19 cellular contexts compared by ENCODE assay signal in the genomic region with DNA sequence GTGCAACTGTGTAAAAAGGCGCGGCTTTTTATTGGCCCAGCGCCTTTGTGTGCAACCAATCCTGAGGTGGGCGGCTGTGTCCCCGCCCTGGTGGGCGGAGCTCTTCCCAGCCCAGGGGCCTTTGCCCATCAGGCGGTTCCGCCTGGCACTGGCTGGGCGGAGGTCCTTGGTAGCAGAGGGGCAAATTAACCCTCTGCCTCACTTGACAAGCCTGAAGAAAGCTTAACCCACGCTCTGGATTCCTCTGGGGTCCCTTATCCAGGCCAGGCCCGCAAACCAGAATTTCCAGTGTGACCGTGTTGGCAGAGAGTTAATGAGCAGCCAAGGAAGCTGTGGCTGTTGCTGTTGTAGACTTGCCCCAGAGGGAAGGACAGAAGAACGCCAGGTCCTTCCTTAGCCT. TPM values are rescaled to one million over a fixed set of nuclear protein-coding genes. Genes with fewer than 3 reads are reported as not detected.
DNase-seq lines count a peak whose midpoint lies in the region; ATAC-seq, FAIRE-seq and TF ChIP-seq lines count a peak whose summit lies in the region.
"Had no signal": no experiment of that assay in that cellular context is flagged by ENCODE, and none has a peak within 500 bp of the region (broad histone marks: within the 10 kb centered on the region; RNA-seq: fewer than 3 reads in every experiment).

No MANE protein-coding gene starts in this region.

- H3K4me1 ChIP-seq in colonic mucosa (no peaks in the 10 kb centered on the region), small intestine (ENCODE audit: control insufficient read depth in 2 of 2, insufficient read depth in 1 of 2, low read depth in 1 of 2, low read length in 1 of 2) (no peaks in the 10 kb centered on the region)

- peaks cover 21% of the 10 kb centered on the region for H3K4me1 Mint-ChIP-seq in nephron progenitor cell
- H3K4me1 Mint-ChIP-seq: central memory CD8-positive, alpha-beta T cell; endodermal cell had no signal

- H3K36me3 Mint-ChIP-seq in nephron progenitor cell (ENCODE audit: low read depth): no peaks in the 10 kb centered on the region

- H3K27me3 ChIP-seq in colonic mucosa (no peaks in the 10 kb centered on the region), small intestine (ENCODE audit: control insufficient read depth in 2 of 2, insufficient read depth in 2 of 2, low read length in 2 of 2) (no peaks in the 10 kb centered on the region)

- H3K27ac ChIP-seq in colonic mucosa: no peak overlapping the region
- H3K27ac ChIP-seq in small intestine (ENCODE audit: low read depth in 1 of 2, low read length in 1 of 2): no peak overlapping the region

- no peak overlapping the region for H3K4me3 Mint-ChIP-seq in nephron progenitor cell
- H3K4me3 Mint-ChIP-seq: central memory CD8-positive, alpha-beta T cell; endodermal cell; T-helper 2 cell treated with Interferon-gamma antibody and Interleukin-4, amounts not matched to agents 5 μg/mL and 100 μg/mL, for 36 hours had no signal

- H3K9ac ChIP-seq in colonic mucosa (ENCODE audit: low read depth in 2 of 2, low read length in 2 of 2): peak overlapping the region; percentile 1 to 55

- intact Hi-C loops in colonic mucosa (cut with DNase I) (no loop called here), Right ventricle myocardium superior (cut with DNase I) (no loop called here)

- 14 to 64% (median 35%) methylated on average over 13 of the region's 13 CpGs for WGBS in small intestine, 3 donors

- no peaks in the 10 kb centered on the region for H3K36me3 ChIP-seq in colonic mucosa
- H3K36me3 ChIP-seq in small intestine (ENCODE audit: control insufficient read depth in 2 of 2, insufficient read depth in 2 of 2, low read length in 2 of 2): no peaks in the 10 kb centered on the region

- no peaks in the 10 kb centered on the region for H3K9me3 Mint-ChIP-seq in nephron progenitor cell
- H3K9me3 Mint-ChIP-seq: central memory CD8-positive, alpha-beta T cell; endodermal cell; T-helper 2 cell treated with Interferon-gamma antibody and Interleukin-4, amounts not matched to agents 5 μg/mL and 100 μg/mL, for 36 hours had no signal

- FAIRE-seq in small intestine (lab: Jason Lieb, UNC): no peak
- FAIRE-seq: GM19239 had no signal

- DNase-seq in HT-29 (ENCODE audit: low spot score) (peak; percentile 94), colonic mucosa (peak; percentile 74), left kidney (ENCODE audit: low read depth, low spot score) (peak; percentile 82), small intestine (peak; percentile 73), nephron progenitor cell (no peak), Right ventricle myocardium superior (no peak)
- DNase-seq in activated CD4-positive, alpha-beta T cell treated with anti-CD3 and anti-CD28 coated beads, Interleukin-2, amount 50 U/mL, for 1 hour: no peak
- DNase-seq in stimulated activated naive CD8-positive, alpha-beta T cell treated with anti-CD3 and anti-CD28 coated beads, Interleukin-15, Interleukin-2, amounts not matched to agents 100 U/mL and 50 U/mL, for 24 hours: no peak
- DNase-seq: activated CD4-positive, alpha-beta T cell treated with anti-CD3 and anti-CD28 coated beads for 1 hour; activated effector memory CD4-positive, alpha-beta T cell treated with anti-CD3 and anti-CD28 coated beads, Interleukin-2, amount 50 U/mL, for 16 hours; endodermal cell; NCI-H526 treated with DMSO at 0.1 percent for 48 hours; right cardiac atrium; stimulated activated CD4-positive, alpha-beta T cell treated with anti-CD3 and anti-CD28 coated beads, Interleukin-2, amount 100 ng/mL, for 24 hours had no signal

- H3K27me3 Mint-ChIP-seq in nephron progenitor cell (ENCODE audit: low read depth, poor library complexity): peaks cover 10% of the 10 kb centered on the region
- H3K27me3 Mint-ChIP-seq: central memory CD8-positive, alpha-beta T cell had no signal

- H3K9me3 ChIP-seq in colonic mucosa (no peaks in the 10 kb centered on the region), small intestine (ENCODE audit: control insufficient read depth, low read depth) (no peaks in the 10 kb centered on the region)

- TF ChIP-seq CTCF in colonic mucosa (IDR thresholded peaks at IDR 0.05) (no peak), nephron progenitor cell (IDR thresholded peaks at IDR 0.05) (no peak)

- H3K27ac Mint-ChIP-seq in nephron progenitor cell: no peak overlapping the region
- H3K27ac Mint-ChIP-seq: endodermal cell; T-helper 2 cell treated with Interferon-gamma antibody and Interleukin-4, amounts not matched to agents 5 μg/mL and 100 μg/mL, for 36 hours had no signal

- no peak for ATAC-seq in stimulated activated naive CD8-positive, alpha-beta T cell treated with anti-CD3 and anti-CD28 coated beads, Interleukin-15, Interleukin-2, amounts not matched to agents 100 U/mL and 50 U/mL, for 24 hours
- no peak for ATAC-seq in Right ventricle myocardium superior (ENCODE audit: poor library complexity)

- H3K4me3 ChIP-seq in colonic mucosa (no peak overlapping the region), small intestine (ENCODE audit: low read depth in 1 of 2, low read length in 2 of 2) (no peak overlapping the region)

RNA-seq across cellular contexts. Expression of a gene that starts 12.8 kb away (rescaled TPM):
- total RNA-seq in HT-29 (2014; rRNA removed; shearing (Covaris generic)): 0.03 TPM in 1 of 2 replicates, not detected in the other
- total RNA-seq in colonic mucosa (1 to 10 TPM in 1 of 2 donors, not detected in 1; 1.4 TPM), Right ventricle myocardium superior (not detected)
- polyA plus RNA-seq in small intestine: under 1 TPM in 1 of 3 donors, not detected in 2; 0.10 TPM
- total RNA-seq: endodermal cell, lung microvascular endothelial cell, SK-MEL-5 had no signal

Comparison
In these comparisons a context has a peak if more than half of its experiments do, and no peak if none do; other contexts are left out.
1. DNase-seq: peak in HT-29 (single experiment), colonic mucosa (single experiment), left kidney (single experiment) and small intestine (single experiment); none in activated CD4-positive, alpha-beta T cell treated with anti-CD3 and anti-CD28 coated beads, Interleukin-2, amount 50 U/mL, for 1 hour (single experiment), stimulated activated naive CD8-positive, alpha-beta T cell treated with anti-CD3 and anti-CD28 coated beads, Interleukin-15, Interleukin-2, amounts not matched to agents 100 U/mL and 50 U/mL, for 24 hours (single experiment), nephron progenitor cell (single experiment) and Right ventricle myocardium superior (single experiment).